Comparison of ENCODE assay signal across 1 cellular context in genomic region chr3:172083995-172084409, GRCh38.
TF ChIP-seq lines count a peak whose summit lies in the region.

No MANE protein-coding gene starts in this region.

TF ChIP-seq in HepG2, 621 proteins besides CTCF, POLR2A, EP300 and RAD21 (continued from another document and continues in another):
- TF ChIP-seq ZSCAN21 (CRISPR knock-in tag; IDR thresholded peaks at IDR 0.05; ENCODE audit: borderline replicate concordance) (peak; percentile 47; the same call in 1 of the 2 replicates), SP140L (CRISPR knock-in tag; IDR thresholded peaks at IDR 0.05; ENCODE audit: borderline replicate concordance) (no peak), PBX2 (CRISPR knock-in tag; IDR thresholded peaks at IDR 0.05) (no peak), CEBPZ (IDR thresholded peaks at IDR 0.05; ENCODE audit: low read length) (no peak), PRMT3 (CRISPR knock-in tag; IDR thresholded peaks at IDR 0.05; ENCODE audit: borderline replicate concordance, low read depth) (no peak), MBNL3 (CRISPR knock-in tag; conservative IDR thresholded peaks at IDR 0.05) (no peak), ELF1 (CRISPR knock-in tag; IDR thresholded peaks at IDR 0.05) (no peak), RARA (CRISPR knock-in tag; IDR thresholded peaks at IDR 0.05) (peak; percentile 91), MTA3 (CRISPR knock-in tag; IDR thresholded peaks at IDR 0.05) (no peak), DMTF1 (CRISPR knock-in tag; IDR thresholded peaks at IDR 0.05) (no peak), ZNF788 (CRISPR knock-in tag; IDR thresholded peaks at IDR 0.05; ENCODE audit: borderline replicate concordance) (no peak), UBTF (CRISPR knock-in tag; IDR thresholded peaks at IDR 0.05) (no peak), ZNF513 (CRISPR knock-in tag; conservative IDR thresholded peaks at IDR 0.05) (no peak), GTF2F1 (IDR thresholded peaks at IDR 0.05; ENCODE audit: low read length) (no peak), ZNF451 (CRISPR knock-in tag; IDR thresholded peaks at IDR 0.05) (no peak), ARNT2 (CRISPR knock-in tag; IDR thresholded peaks at IDR 0.05; ENCODE audit: low read depth) (0 out of 2 replicates have a peak, but pooled peaks have one; percentile 20), NFE2L1 (CRISPR knock-in tag; IDR thresholded peaks at IDR 0.05; ENCODE audit: borderline replicate concordance) (no peak), ZMYM3 (CRISPR knock-in tag; IDR thresholded peaks at IDR 0.05) (peak; percentile 94), ZIK1 (CRISPR knock-in tag; IDR thresholded peaks at IDR 0.05; ENCODE audit: borderline replicate concordance, low read depth) (no peak), ZSCAN9 (CRISPR knock-in tag; IDR thresholded peaks at IDR 0.05; ENCODE audit: borderline replicate concordance) (0 out of 2 replicates have a peak, but pooled peaks have one; percentile 42), ZSCAN29 (CRISPR knock-in tag; conservative IDR thresholded peaks at IDR 0.05) (no peak), MYPOP (CRISPR knock-in tag; IDR thresholded peaks at IDR 0.05) (peak; percentile 25; the same call in 1 of the 2 replicates), ATF6 (CRISPR knock-in tag; conservative IDR thresholded peaks at IDR 0.05) (no peak), ERF (CRISPR knock-in tag; IDR thresholded peaks at IDR 0.05) (peak; percentile 41; the same call in 1 of the 2 replicates), FOSL1 (CRISPR knock-in tag; IDR thresholded peaks at IDR 0.05; ENCODE audit: borderline replicate concordance) (no peak), ZNF781 (CRISPR knock-in tag; IDR thresholded peaks at IDR 0.05; ENCODE audit: borderline replicate concordance, not compliant biosample characterization) (no peak), ZNF12 (CRISPR knock-in tag; IDR thresholded peaks at IDR 0.05) (no peak), ZNF3 (CRISPR knock-in tag; IDR thresholded peaks at IDR 0.05) (no peak), CHD2 (IDR thresholded peaks at IDR 0.05; ENCODE audit: low read depth, low read length) (no peak), POLR2AphosphoS5 (IDR thresholded peaks at IDR 0.05; ENCODE audit: low read depth, low read length) (no peak; the same call in 1 of the 2 replicates), RELA (CRISPR knock-in tag; IDR thresholded peaks at IDR 0.05) (no peak), ZNF280B (CRISPR knock-in tag; IDR thresholded peaks at IDR 0.05; ENCODE audit: borderline replicate concordance) (no peak), REL (CRISPR knock-in tag; conservative IDR thresholded peaks at IDR 0.05) (no peak), FOXO1 (CRISPR knock-in tag; IDR thresholded peaks at IDR 0.05) (peak; percentile 80; the same call in 1 of the 2 replicates), GZF1 (CRISPR knock-in tag; IDR thresholded peaks at IDR 0.05) (no peak), NBN (conservative IDR thresholded peaks at IDR 0.05) (no peak), TRIM24 (CRISPR knock-in tag; IDR thresholded peaks at IDR 0.05) (no peak), ZNF17 (CRISPR knock-in tag; IDR thresholded peaks at IDR 0.05) (no peak), KMT2A (CRISPR knock-in tag; IDR thresholded peaks at IDR 0.05) (no peak), ZNF136 (CRISPR knock-in tag; IDR thresholded peaks at IDR 0.05; ENCODE audit: low read depth) (no peak), SAFB2 (CRISPR knock-in tag; IDR thresholded peaks at IDR 0.05; ENCODE audit: borderline replicate concordance, low read depth) (no peak), DZIP1 (CRISPR knock-in tag; IDR thresholded peaks at IDR 0.05) (no peak), PHF8 (CRISPR knock-in tag; IDR thresholded peaks at IDR 0.05) (no peak), NFIC (IDR thresholded peaks at IDR 0.05; ENCODE audit: low read length) (no peak; the same call in 1 of the 2 replicates), ZNF678 (CRISPR knock-in tag; IDR thresholded peaks at IDR 0.05) (no peak), ZNF510 (CRISPR knock-in tag; IDR thresholded peaks at IDR 0.05; ENCODE audit: low read depth) (no peak), YY1 (IDR thresholded peaks at IDR 0.05; ENCODE audit: insufficient read depth, insufficient replicate concordance, low read depth, low read length) (no peak), THAP7 (CRISPR knock-in tag; IDR thresholded peaks at IDR 0.05) (no peak), SPEN (CRISPR knock-in tag; IDR thresholded peaks at IDR 0.05; ENCODE audit: low read depth) (no peak)
